ENCODE assay signal across 8 cellular contexts in genomic region chr22:24554316-24555159, GRCh38. TPM values are rescaled to one million over a fixed set of nuclear protein-coding genes. Genes with fewer than 3 reads are reported as not detected.
A peak's percentile ranks its signal among the peaks of the same experiment; 100 is the strongest.
DNase-seq lines count a peak whose midpoint lies in the region; ATAC-seq and TF ChIP-seq lines count a peak whose summit lies in the region.

Gene GUCD1, minus strand, starts transcription at chr22:24555138. Its CDS starts 147 bp downstream, at chr22:24554991.

- 0 to 1% methylated on average over 64 of the region's 64 CpGs for WGBS in heart right ventricle, 2 donors
- under 1% methylated on average over 43 of the region's 64 CpGs for WGBS in prostate gland

- H3K4me3 Mint-ChIP-seq in activated naive CD8-positive, alpha-beta T cell treated with anti-CD3 and anti-CD28 coated beads for 36 hours = peak within 1 kb of the TSS; percentile 97

- peak within 1 kb of the TSS; percentile 96 for H3K4me2 ChIP-seq in OCI-LY7 (ENCODE audit: low read length)

- no peaks in the 10 kb centered on the region for H3K9me3 ChIP-seq in OCI-LY7 (ENCODE audit: low read length)
- no peaks in the 10 kb centered on the region for H3K9me3 ChIP-seq in heart right ventricle
- H3K9me3 ChIP-seq in prostate gland = no peaks in the 10 kb centered on the region

- DNase-seq in Caki2 (ENCODE audit: low read depth) (no peak), OCI-LY7 (ENCODE audit: low spot score) (peak; percentile 50), heart right ventricle (no peak), prostate gland (ENCODE audit: low spot score) (peak; percentile 24)
- DNase-seq in activated naive CD8-positive, alpha-beta T cell treated with anti-CD3 and anti-CD28 coated beads for 36 hours = peak; percentile 34

- peaks cover 30% of the 10 kb centered on the region for H4K20me1 ChIP-seq in OCI-LY7 (ENCODE audit: insufficient read depth, low read length)

- H3K36me3 Mint-ChIP-seq in activated naive CD8-positive, alpha-beta T cell treated with anti-CD3 and anti-CD28 coated beads for 36 hours = peaks cover 39% of the 10 kb centered on the region

- in situ Hi-C loops in Caki2 (cut with HindIII; ENCODE audit: low pct_unique_long_range_greater_than_20kb, low sequenced_read_pairs) = no loop called here

- peaks cover 43% of the 10 kb centered on the region for H3K4me1 Mint-ChIP-seq in activated naive CD8-positive, alpha-beta T cell treated with anti-CD3 and anti-CD28 coated beads for 36 hours

- peak within 1 kb of the TSS; percentile 87 for H3K27ac ChIP-seq in OCI-LY7 (ENCODE audit: low read depth, low read length, poor library complexity, severe bottlenecking)
- H3K27ac ChIP-seq in heart right ventricle = peak within 1 kb of the TSS; percentile 94 to 99 (median 98)
- peak within 1 kb of the TSS; percentile 97 to 98 for H3K27ac ChIP-seq in prostate gland

- H2AFZ ChIP-seq in OCI-LY7 (ENCODE audit: low read length) = peak within 1 kb of the TSS; percentile 79; the same call in 1 of the 2 replicates

- no peaks in the 10 kb centered on the region for H3K9me3 Mint-ChIP-seq in activated naive CD8-positive, alpha-beta T cell treated with anti-CD3 and anti-CD28 coated beads for 36 hours

- ATAC-seq in GM21717 (IDR thresholded peaks at IDR 0.05; ENCODE audit: unreplicated experiment) (peak; percentile 15), heart right ventricle (peak in 2 of 8 donors; percentile 0 to 27), GM21526 (IDR thresholded peaks at IDR 0.05; ENCODE audit: low FRiP score, unreplicated experiment) (no peak), HG03457 (IDR thresholded peaks at IDR 0.05; ENCODE audit: unreplicated experiment) (no peak)

- BruUV-seq in OCI-LY7 (replicated peaks; lab: Mats Ljungman, UMichigan) = no TSS peak

- H3K27ac Mint-ChIP-seq in activated naive CD8-positive, alpha-beta T cell treated with anti-CD3 and anti-CD28 coated beads for 36 hours = peak within 1 kb of the TSS; percentile 99

- peaks cover 70% of the 10 kb centered on the region for H3K79me2 ChIP-seq in OCI-LY7 (ENCODE audit: insufficient read depth, low read depth, low read length)

- TF ChIP-seq CTCF in OCI-LY7 (conservative IDR thresholded peaks at IDR 0.05; ENCODE audit: low read length) (no peak), heart right ventricle (IDR thresholded peaks at IDR 0.05) (no peak), prostate gland (IDR thresholded peaks at IDR 0.05) (no peak)

- POLR2A ChIA-PET in OCI-LY7 (lab: Charles Lee) = interaction anchor here (0.6 to 1.6 kb wide), 5 partner anchors 21 to 109 kb away, joined by 3 to 7 read pairs (median 3); no protein-coding TSS in a partner anchor

- H3K4me1 ChIP-seq in OCI-LY7 (ENCODE audit: insufficient read depth, low read length, poor library complexity, severe bottlenecking) (peaks cover 60% of the 10 kb centered on the region), heart right ventricle (peaks cover 7 to 76% (median 70%) of the 10 kb centered on the region in 9 donors), prostate gland (replicated peaks) (peaks cover 6% of the 10 kb centered on the region)

- H3K4me3 ChIP-seq in OCI-LY7 (ENCODE audit: low read depth, low read length, poor library complexity, severe bottlenecking) (peak within 1 kb of the TSS; percentile 96), heart right ventricle (peak within 1 kb of the TSS; percentile 68 to 100 (median 92)), prostate gland (peak within 1 kb of the TSS; percentile 65 to 93)

- H3K36me3 ChIP-seq in OCI-LY7 (ENCODE audit: insufficient read depth, low read length) = peaks cover 57% of the 10 kb centered on the region
- H3K36me3 ChIP-seq in heart right ventricle = peaks cover 0 to 37% (median 11%) of the 10 kb centered on the region in 9 donors
- no peaks in the 10 kb centered on the region for H3K36me3 ChIP-seq in prostate gland

- H3K27me3 ChIP-seq in heart right ventricle (no peaks in the 10 kb centered on the region), prostate gland (replicated peaks; ENCODE audit: insufficient read depth) (no peaks in the 10 kb centered on the region)

- intact Hi-C loops in OCI-LY7 (cut with micrococcal nuclease; ENCODE audit: unreplicated experiment) (loop anchor here (1.0 kb wide), 1 partner anchor 120 kb away; no protein-coding TSS in a partner anchor), heart right ventricle (cut with DNase I) (loop anchor here in 1 of 10 donors (10.0 kb wide), 1 partner anchor 640 kb away; no protein-coding TSS in a partner anchor), prostate gland (cut with DNase I) (no loop called here)

- H3K27me3 Mint-ChIP-seq in activated naive CD8-positive, alpha-beta T cell treated with anti-CD3 and anti-CD28 coated beads for 36 hours = no peaks in the 10 kb centered on the region

- peak; percentile 82 for TF ChIP-seq POLR2A in prostate gland (IDR thresholded peaks at IDR 0.05)

- CTCF ChIA-PET in OCI-LY7 (lab: Charles Lee; ENCODE audit: unreplicated experiment) = no interaction called here

- no peaks in the 10 kb centered on the region for H3K9me2 ChIP-seq in OCI-LY7 (ENCODE audit: insufficient read depth, low read length)

RNA-seq across cellular contexts. Expression of gene GUCD1, which starts in this region (rescaled TPM):
- total RNA-seq in Caki2 (2014; rRNA removed; shearing (Covaris generic); ENCODE audit: low replicate concordance) = 209 and 238 TPM in 2 replicates
- 80.4 and 144 TPM in 2 replicates for total RNA-seq in OCI-LY7 (2014; rRNA removed; shearing (Covaris generic))
- total RNA-seq in OCI-LY7 (2022) (114 and 129 TPM in 2 replicates), heart right ventricle (100 to 1,000 TPM; 143 to 273 (median 168) TPM), prostate gland (100 to 1,000 TPM; 143 to 147 TPM)
- total RNA-seq in activated naive CD8-positive, alpha-beta T cell treated with anti-CD3 and anti-CD28 coated beads for 36 hours = 100 to 1,000 TPM; 127 to 145 TPM
- polyA plus RNA-seq in heart right ventricle = 100 to 1,000 TPM in 1 of 2 donors, 10 to 100 TPM in 1; 97.0 to 219 TPM

Comparison
In these comparisons a context has a peak if more than half of its experiments do, and no peak if none do; other contexts are left out.
1. DNase-seq: peak in OCI-LY7 (single experiment), activated naive CD8-positive, alpha-beta T cell treated with anti-CD3 and anti-CD28 coated beads for 36 hours (single experiment) and prostate gland (single experiment); none in Caki2 (single experiment) and heart right ventricle (0 of 2).
2. Peak in every context shown above with its lines, with median percentiles within 50 percentile points of each other: H3K27ac ChIP-seq and H3K4me3 ChIP-seq.